ENCODE assay signal across 8 cellular contexts in the genomic region with DNA sequence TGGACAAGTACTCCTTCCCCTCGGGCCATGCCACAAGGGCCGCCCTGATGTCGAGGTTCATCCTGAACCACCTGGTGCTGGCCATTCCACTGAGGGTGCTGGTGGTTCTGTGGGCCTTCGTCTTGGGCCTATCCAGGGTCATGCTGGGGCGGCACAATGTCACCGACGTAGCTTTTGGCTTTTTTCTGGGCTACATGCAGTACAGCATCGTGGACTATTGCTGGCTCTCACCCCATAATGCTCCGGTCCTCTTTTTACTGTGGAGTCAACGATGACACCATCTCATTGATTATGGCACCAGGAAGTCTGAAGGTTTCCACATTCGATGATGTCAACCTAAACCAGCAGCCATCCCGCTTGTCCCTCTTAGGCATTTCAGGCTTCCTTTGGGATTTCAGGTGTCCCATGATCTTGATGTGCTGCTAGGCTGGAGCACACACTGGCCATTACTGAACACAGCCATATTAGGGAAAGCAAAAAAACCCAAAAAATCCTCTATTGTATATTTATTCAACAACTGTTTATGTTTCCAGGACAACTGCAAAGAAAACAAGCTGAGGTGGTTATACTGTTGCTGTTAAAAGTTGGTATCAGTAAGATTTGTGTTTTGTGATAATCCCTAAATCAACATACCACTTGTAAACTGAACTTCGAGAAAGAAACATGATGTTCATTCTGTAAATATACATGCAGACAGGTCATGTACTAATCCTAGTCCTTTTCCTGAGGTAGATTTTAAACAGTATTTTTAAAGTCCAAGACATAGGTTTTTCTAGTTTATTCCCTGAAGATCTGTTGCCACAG. TPM values are rescaled to one million over a fixed set of nuclear protein-coding genes. Genes with fewer than 3 reads are reported as not detected.
DNase-seq lines count a peak whose midpoint lies in the region; ATAC-seq and TF ChIP-seq lines count a peak whose summit lies in the region.

No MANE protein-coding gene starts in this region.

- no peak for TF ChIP-seq CTCF in fibroblast of pulmonary artery (IDR thresholded peaks at IDR 0.05; ENCODE audit: low read length, missing control alignments)

- peaks cover 63% of the 10 kb centered on the region for H3K4me1 Mint-ChIP-seq in stimulated activated naive CD8-positive, alpha-beta T cell treated with anti-CD3 and anti-CD28 coated beads, Interleukin-15, Interleukin-2, amounts not matched to agents 100 ng/mL and 50 ng/mL, for 24 hours (ENCODE audit: low read depth)
- H3K4me1 Mint-ChIP-seq in T-helper 17 cell: peaks cover 53% of the 10 kb centered on the region

- no peak for DNase-seq in stimulated activated naive CD8-positive, alpha-beta T cell treated with anti-CD3 and anti-CD28 coated beads, Interleukin-15, Interleukin-2, amounts not matched to agents 100 U/mL and 50 U/mL, for 24 hours
- DNase-seq in T-helper 17 cell (no peak), fibroblast of pulmonary artery (ENCODE audit: low read depth) (no peak), renal cortical epithelial cell (ENCODE audit: low read depth) (peak; percentile 20), OCI-M2 (lab: John Stamatoyannopoulos, UW; ENCODE audit: unreplicated experiment) (no peak), aorta (no peak), posterior vena cava (ENCODE audit: low spot score) (no peak)

- no peak for ATAC-seq in stimulated activated naive CD8-positive, alpha-beta T cell treated with anti-CD3 and anti-CD28 coated beads, Interleukin-15, Interleukin-2, amounts not matched to agents 100 U/mL and 50 U/mL, for 24 hours
- ATAC-seq in T-helper 17 cell (peak; percentile 44), aorta (ENCODE audit: low FRiP score) (no peak)

- H3K27me3 ChIP-seq in aorta (ENCODE audit: control insufficient read depth in 1 of 2, insufficient read depth in 2 of 2, low read length in 1 of 2): no peaks in the 10 kb centered on the region

- H3K9me3 Mint-ChIP-seq in stimulated activated naive CD8-positive, alpha-beta T cell treated with anti-CD3 and anti-CD28 coated beads, Interleukin-15, Interleukin-2, amounts not matched to agents 100 ng/mL and 50 ng/mL, for 24 hours: no peaks in the 10 kb centered on the region

- H3K4me3 Mint-ChIP-seq in stimulated activated naive CD8-positive, alpha-beta T cell treated with anti-CD3 and anti-CD28 coated beads, Interleukin-15, Interleukin-2, amounts not matched to agents 100 ng/mL and 50 ng/mL, for 24 hours: peak overlapping the region; percentile 91
- H3K4me3 Mint-ChIP-seq in T-helper 17 cell: peak overlapping the region; percentile 93

- H3K4me1 ChIP-seq in aorta (ENCODE audit: control insufficient read depth in 1 of 2, insufficient read depth in 2 of 2, low read length in 2 of 2): peaks cover 0 to 4% of the 10 kb centered on the region in 2 donors

- no peaks in the 10 kb centered on the region for H3K36me3 ChIP-seq in aorta (ENCODE audit: control insufficient read depth in 1 of 2, insufficient read depth in 2 of 2, low read length in 1 of 2)

- H3K9me3 ChIP-seq in T-helper 17 cell (ENCODE audit: control insufficient read depth, low read length, poor library complexity, severe bottlenecking): no peaks in the 10 kb centered on the region
- H3K9me3 ChIP-seq in aorta (ENCODE audit: control insufficient read depth, low read length): no peaks in the 10 kb centered on the region

- peak overlapping the region; percentile 69 for H3K27ac Mint-ChIP-seq in stimulated activated naive CD8-positive, alpha-beta T cell treated with anti-CD3 and anti-CD28 coated beads, Interleukin-15, Interleukin-2, amounts not matched to agents 100 ng/mL and 50 ng/mL, for 24 hours
- H3K27ac Mint-ChIP-seq in T-helper 17 cell: peak overlapping the region; percentile 98

- intact Hi-C loops in aorta (cut with DNase I) (loop anchor here in 1 of 2 donors (10.0 kb wide), 2 partner anchors 358 to 1138 kb away; a partner anchor contains a TSS), posterior vena cava (cut with DNase I) (no loop called here)

- 56% methylated on average over 13 of the region's 13 CpGs for WGBS in aorta, 2 donors

- peak overlapping the region; percentile 70 for H3K4me3 ChIP-seq in fibroblast of pulmonary artery (replicated peaks; ENCODE audit: low read depth, low read length)
- H3K4me3 ChIP-seq in aorta (ENCODE audit: low read length in 2 of 2): peak overlapping the region in 1 of 2 donors; percentile 61

- H3K36me3 Mint-ChIP-seq in stimulated activated naive CD8-positive, alpha-beta T cell treated with anti-CD3 and anti-CD28 coated beads, Interleukin-15, Interleukin-2, amounts not matched to agents 100 ng/mL and 50 ng/mL, for 24 hours (ENCODE audit: low read depth): no peaks in the 10 kb centered on the region
- no peaks in the 10 kb centered on the region for H3K36me3 Mint-ChIP-seq in T-helper 17 cell (ENCODE audit: low read depth)

- H3K27ac ChIP-seq in aorta (ENCODE audit: low read depth in 1 of 2, low read length in 2 of 2): peak overlapping the region in 1 of 2 donors; percentile 53

- no peaks in the 10 kb centered on the region for H3K27me3 Mint-ChIP-seq in stimulated activated naive CD8-positive, alpha-beta T cell treated with anti-CD3 and anti-CD28 coated beads, Interleukin-15, Interleukin-2, amounts not matched to agents 100 ng/mL and 50 ng/mL, for 24 hours
- no peaks in the 10 kb centered on the region for H3K27me3 Mint-ChIP-seq in T-helper 17 cell

RNA-seq across cellular contexts. Expression of a gene that starts 1.1 kb away (rescaled TPM):
- total RNA-seq in T-helper 17 cell: 1 to 10 TPM; 5.9 to 7.7 TPM
- 9.9 and 12.5 TPM in 2 replicates for total RNA-seq in renal cortical epithelial cell
- total RNA-seq in aorta: 1 to 10 TPM; 4.5 to 4.8 TPM
- 1 to 10 TPM; 1.5 to 4.7 TPM for polyA plus RNA-seq in aorta
- 1 to 10 TPM; 4.3 to 4.9 TPM for total RNA-seq in posterior vena cava

RNA-seq across cellular contexts. Expression of a gene that starts 3.1 kb away (rescaled TPM):
- total RNA-seq in T-helper 17 cell (1 to 10 TPM; 5.7 to 9.2 TPM), renal cortical epithelial cell (3.8 and 7.3 TPM in 2 replicates), aorta (1 to 10 TPM; 3.8 to 6.7 TPM), posterior vena cava (1 to 10 TPM; 3.0 to 3.7 TPM)
- polyA plus RNA-seq in aorta: 1 to 10 TPM; 1.0 to 1.9 TPM

RNA-seq across cellular contexts. Expression of a gene that starts 16.2 kb away (rescaled TPM):
- total RNA-seq in T-helper 17 cell: 10 to 100 TPM; 18.2 to 20.1 TPM
- total RNA-seq in renal cortical epithelial cell: 26.7 and 40.6 TPM in 2 replicates
- total RNA-seq in aorta: 10 to 100 TPM; 19.5 to 26.3 TPM
- polyA plus RNA-seq in aorta: 10 to 100 TPM; 17.8 to 19.9 TPM
- total RNA-seq in posterior vena cava: 10 to 100 TPM; 36.2 to 39.7 TPM
